In the genomic region with DNA sequence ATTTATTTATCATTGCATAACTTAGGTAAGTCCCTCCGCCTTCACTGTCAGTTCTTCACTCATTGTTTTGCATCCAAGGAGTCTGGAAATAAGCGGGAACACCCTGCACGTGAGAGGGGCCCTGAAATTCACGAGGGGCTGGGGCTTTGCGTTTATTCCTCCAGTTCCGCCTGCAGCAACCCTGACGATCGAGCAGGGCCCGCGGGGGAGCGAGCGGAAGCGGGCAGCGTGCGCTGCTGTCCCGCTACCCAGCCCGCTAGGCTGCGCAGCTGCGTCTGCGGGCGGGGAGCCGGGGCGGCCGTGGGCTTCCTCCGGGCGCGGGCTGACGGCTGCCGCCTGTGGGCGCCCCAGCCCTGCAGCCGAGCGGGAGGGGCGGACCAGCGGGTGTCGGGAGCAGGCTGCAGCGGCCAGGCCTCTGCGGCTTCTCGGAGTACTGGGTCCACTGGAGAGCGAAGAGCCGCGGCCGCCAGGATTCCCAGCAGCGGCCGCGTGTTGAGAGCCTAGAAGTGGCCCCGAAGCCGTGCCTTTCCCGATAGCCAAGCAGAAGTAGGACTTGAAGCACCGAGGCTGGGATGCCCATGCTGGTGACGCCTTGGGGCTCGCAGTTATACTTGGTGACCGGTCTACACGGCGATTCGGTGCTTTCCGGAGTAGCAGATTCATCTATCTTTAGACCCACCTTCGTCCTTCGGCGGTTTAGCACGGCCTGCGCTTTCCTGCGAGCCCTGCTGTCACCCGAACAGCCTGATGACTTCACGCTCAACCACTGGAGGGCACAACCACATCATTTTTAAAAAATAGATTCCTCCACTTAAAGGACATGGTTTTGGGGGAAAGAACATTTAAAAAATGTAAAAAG, we compare ENCODE assay signal across 8 cellular contexts.
DNase-seq lines count a peak whose midpoint lies in the region; ATAC-seq and TF ChIP-seq lines count a peak whose summit lies in the region.

No MANE protein-coding gene starts in this region.

- TF ChIP-seq CTCF in C4-2B (conservative IDR thresholded peaks at IDR 0.05) = peak; percentile 76

- H3K4me3 ChIP-seq in mucosa of rectum (ENCODE audit: low read length in 2 of 2) = peak overlapping the region; percentile 46 to 76

- H3K36me3 ChIP-seq in mucosa of rectum (ENCODE audit: control insufficient read depth in 2 of 2, insufficient read depth in 2 of 2, low read length in 2 of 2) = no peaks in the 10 kb centered on the region

- H3K9ac ChIP-seq in mucosa of rectum (ENCODE audit: low read depth in 1 of 2, low read length in 2 of 2) = peak overlapping the region; percentile 32 to 71

- H3K27ac ChIP-seq in C4-2B = no peak overlapping the region
- no peak overlapping the region for H3K27ac ChIP-seq in epithelial cell of prostate
- H3K27ac ChIP-seq in mucosa of rectum (ENCODE audit: low read depth in 2 of 2, low read length in 2 of 2) = peak overlapping the region; percentile 5 to 61

- no peaks in the 10 kb centered on the region for H3K9me3 ChIP-seq in mucosa of rectum (ENCODE audit: control insufficient read depth in 2 of 2, low read length in 2 of 2)

- peaks cover 0 to 10% of the 10 kb centered on the region in 2 donors for H3K4me1 ChIP-seq in mucosa of rectum (ENCODE audit: control insufficient read depth in 2 of 2, insufficient read depth in 2 of 2, low read length in 2 of 2)

- H3K27me3 ChIP-seq in mucosa of rectum (ENCODE audit: control insufficient read depth in 2 of 2, insufficient read depth in 2 of 2, low read length in 2 of 2) = peaks cover 8 to 13% of the 10 kb centered on the region in 2 donors

- DNase-seq in NOMO-1 treated with DMSO at 0.1 percent for 48 hours (lab: John Stamatoyannopoulos, UW; ENCODE audit: unreplicated experiment) = peak; percentile 78
- peak; percentile 30 for DNase-seq in activated T-cell treated with anti-CD3 and anti-CD28 coated beads for 4 hours
- peak; percentile 14 for DNase-seq in epithelial cell of prostate (ENCODE audit: low read depth, low spot score)
- DNase-seq in stimulated activated CD8-positive, alpha-beta memory T cell treated with anti-CD3 and anti-CD28 coated beads, Interleukin-7, amount 100 ng/mL, for 1 hour (ENCODE audit: low read depth in 2 of 2) = peak; percentile 21 to 28

- ATAC-seq in GM19328 (IDR thresholded peaks at IDR 0.05; ENCODE audit: unreplicated experiment) = peak; percentile 74
- ATAC-seq in HG03469 (IDR thresholded peaks at IDR 0.05; ENCODE audit: unreplicated experiment) = peak; percentile 68

Comparison
In these comparisons a context has a peak if more than half of its experiments do, and no peak if none do; other contexts are left out.
1. H3K27ac ChIP-seq: peak in mucosa of rectum (2 of 2); none in C4-2B (single experiment) and epithelial cell of prostate (single experiment).
2. DNase-seq: peak in every context shown above with its lines; median percentile 78 in NOMO-1 treated with DMSO at 0.1 percent for 48 hours; 30 in activated T-cell treated with anti-CD3 and anti-CD28 coated beads for 4 hours; 24 in stimulated activated CD8-positive, alpha-beta memory T cell treated with anti-CD3 and anti-CD28 coated beads, Interleukin-7, amount 100 ng/mL, for 1 hour; 14 in epithelial cell of prostate.